Comparison of ENCODE assay signal across 28 cellular contexts in the genomic region with DNA sequence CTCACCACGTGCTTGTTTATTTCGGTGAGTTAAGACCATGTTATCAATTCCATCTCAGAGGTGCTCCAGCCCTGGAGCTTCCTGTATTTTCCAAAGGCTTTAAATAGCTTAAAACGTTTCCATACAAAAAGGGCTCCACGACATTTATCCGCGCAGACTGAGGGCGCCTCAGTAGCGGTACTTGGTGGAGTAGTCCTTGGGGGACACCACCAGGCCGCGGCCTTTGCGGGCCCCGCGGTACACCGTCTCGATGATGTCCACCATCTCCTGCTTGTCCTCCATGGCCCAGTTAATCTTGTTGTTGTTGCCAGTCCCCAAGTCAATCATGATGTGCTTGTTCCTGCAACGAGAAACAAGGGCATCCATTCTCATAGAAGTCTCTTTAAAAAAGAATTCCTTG.
"Had no signal": no experiment of that assay in that cellular context is flagged by ENCODE, and none has a peak within 500 bp of the region (broad histone marks: within the 10 kb centered on the region; RNA-seq: fewer than 3 reads in every experiment).

No MANE protein-coding gene starts in this region.

- H3K27ac ChIP-seq: body of pancreas had no signal

- H3K9me3 ChIP-seq: body of pancreas had no signal

- H3K4me3 Mint-ChIP-seq: activated CD4-positive, alpha-beta memory T cell treated with anti-CD3 and anti-CD28 coated beads for 36 hours; activated CD4-positive, alpha-beta T cell treated with anti-CD3 and anti-CD28 coated beads for 36 hours; activated CD4-positive, alpha-beta T cell treated with anti-CD3 and anti-CD28 coated beads, Interleukin-2, amount 10 ng/mL, durations not matched to agents 24 days and 14 days; activated CD8-positive, alpha-beta memory T cell treated with anti-CD3 and anti-CD28 coated beads, Interleukin-2, amount 10 ng/mL, durations not matched to agents 7 days and 5 days; activated CD8-positive, alpha-beta T cell treated with anti-CD3 and anti-CD28 coated beads, Interleukin-2, amount 10 ng/mL, durations not matched to agents 7 days and 5 days; activated naive CD4-positive, alpha-beta T cell treated with anti-CD3 and anti-CD28 coated beads for 36 hours; activated naive CD8-positive, alpha-beta T cell; activated T-helper 1 cell treated with anti-CD3 and anti-CD28 coated beads, Interleukin-12 subunit alpha, Interleukin-12 subunit beta, Interleukin-2, Interleukin-4 antibody, amounts not matched to agents 30 ng/mL and 10 ng/mL and 1 ng/mL, durations not matched to agents 14 hours and 24 hours and 36 hours; T-helper 17 cell; T-helper 2 cell treated with Interferon-gamma antibody and Interleukin-4, amounts not matched to agents 5 μg/mL and 100 μg/mL, for 36 hours had no signal

- H3K27ac Mint-ChIP-seq: activated CD4-positive, alpha-beta memory T cell treated with anti-CD3 and anti-CD28 coated beads for 36 hours; activated CD4-positive, alpha-beta T cell treated with anti-CD3 and anti-CD28 coated beads for 36 hours; activated CD4-positive, alpha-beta T cell treated with anti-CD3 and anti-CD28 coated beads, Interleukin-2, amount 10 ng/mL, durations not matched to agents 24 days and 14 days; activated CD8-positive, alpha-beta memory T cell treated with anti-CD3 and anti-CD28 coated beads, Interleukin-2, amount 10 ng/mL, durations not matched to agents 7 days and 5 days; activated CD8-positive, alpha-beta T cell treated with anti-CD3 and anti-CD28 coated beads, Interleukin-2, amount 10 ng/mL, durations not matched to agents 7 days and 5 days; activated naive CD4-positive, alpha-beta T cell treated with anti-CD3 and anti-CD28 coated beads for 36 hours; activated naive CD8-positive, alpha-beta T cell; activated T-helper 1 cell treated with anti-CD3 and anti-CD28 coated beads, Interleukin-12 subunit alpha, Interleukin-12 subunit beta, Interleukin-2, Interleukin-4 antibody, amounts not matched to agents 30 ng/mL and 10 ng/mL and 1 ng/mL, durations not matched to agents 14 hours and 24 hours and 36 hours; activated T-helper 2 cell treated with anti-CD3 and anti-CD28 coated beads, Interferon-gamma antibody, Interleukin-2, Interleukin-4, amounts not matched to agents 10 μg/mL and 5 μg/mL and 100 μg/mL, durations not matched to agents 14 hours and 24 hours and 36 hours; T-helper 17 cell; T-helper 2 cell treated with Interferon-gamma antibody and Interleukin-4, amounts not matched to agents 5 μg/mL and 100 μg/mL, for 36 hours had no signal

- ATAC-seq: activated CD4-positive, alpha-beta T cell treated with anti-CD3 and anti-CD28 coated beads for 36 hours; activated CD8-positive, alpha-beta memory T cell treated with anti-CD3 and anti-CD28 coated beads, Interleukin-2, amount 10 ng/mL, durations not matched to agents 7 days and 5 days; activated CD8-positive, alpha-beta T cell treated with anti-CD3 and anti-CD28 coated beads, Interleukin-2, amount 10 ng/mL, durations not matched to agents 7 days and 5 days; body of pancreas; esophagus mucosa; T-helper 17 cell had no signal

- FAIRE-seq: colon, frontal cortex had no signal

- H3K4me3 ChIP-seq: body of pancreas had no signal

- H3K27me3 Mint-ChIP-seq: activated CD4-positive, alpha-beta memory T cell treated with anti-CD3 and anti-CD28 coated beads for 36 hours; activated CD4-positive, alpha-beta T cell treated with anti-CD3 and anti-CD28 coated beads for 36 hours; activated CD4-positive, alpha-beta T cell treated with anti-CD3 and anti-CD28 coated beads, Interleukin-2, amount 10 ng/mL, durations not matched to agents 24 days and 14 days; activated CD8-positive, alpha-beta memory T cell treated with anti-CD3 and anti-CD28 coated beads, Interleukin-2, amount 10 ng/mL, durations not matched to agents 7 days and 5 days; activated naive CD8-positive, alpha-beta T cell; T-helper 17 cell had no signal

- DNase-seq: activated CD4-positive, alpha-beta memory T cell treated with anti-CD3 and anti-CD28 coated beads for 36 hours; activated CD4-positive, alpha-beta T cell treated with anti-CD3 and anti-CD28 coated beads for 36 hours; activated CD4-positive, alpha-beta T cell treated with anti-CD3 and anti-CD28 coated beads, Interleukin-2, amount 10 ng/mL, durations not matched to agents 24 days and 14 days; activated CD4-positive, CD25-positive, alpha-beta regulatory T cell; activated CD4-positive, CD25-positive, alpha-beta regulatory T cell treated with anti-CD3 and anti-CD28 coated beads, Interleukin-2, amount 50 U/mL, for 72 hours; activated CD8-positive, alpha-beta memory T cell treated with anti-CD3 and anti-CD28 coated beads, Interleukin-2, amount 10 ng/mL, durations not matched to agents 7 days and 5 days; activated CD8-positive, alpha-beta memory T cell treated with anti-CD3 and anti-CD28 coated beads, Interleukin-2, amount 50 U/mL, for 4 hours; activated CD8-positive, alpha-beta T cell treated with anti-CD3 and anti-CD28 coated beads, Interleukin-2, amount 10 ng/mL, durations not matched to agents 7 days and 5 days; activated effector memory CD4-positive, alpha-beta T cell treated with anti-CD3 and anti-CD28 coated beads, Interleukin-2, amount 50 U/mL, for 16 hours; activated naive CD4-positive, alpha-beta T cell treated with anti-CD3 and anti-CD28 coated beads for 36 hours; activated T-cell treated with anti-CD3 and anti-CD28 coated beads, Interleukin-2, amount 50 U/mL, for 1 hour; activated T-cell treated with anti-CD3 and anti-CD28 coated beads, Interleukin-2, amount 50 U/mL, for 48 hours; amniotic stem cell; anterior cingulate cortex; body of pancreas; caudate nucleus; effector CD8-positive, alpha-beta T cell; foreskin fibroblast; T-helper 1 cell; T-helper 17 cell; T1000 had no signal

- H3K27me3 ChIP-seq: body of pancreas had no signal

- H3K9me3 Mint-ChIP-seq: activated CD4-positive, alpha-beta memory T cell treated with anti-CD3 and anti-CD28 coated beads for 36 hours; activated CD4-positive, alpha-beta T cell treated with anti-CD3 and anti-CD28 coated beads, Interleukin-2, amount 10 ng/mL, durations not matched to agents 24 days and 14 days; activated naive CD4-positive, alpha-beta T cell treated with anti-CD3 and anti-CD28 coated beads for 36 hours; activated T-helper 1 cell treated with anti-CD3 and anti-CD28 coated beads, Interleukin-12 subunit alpha, Interleukin-12 subunit beta, Interleukin-2, Interleukin-4 antibody, amounts not matched to agents 30 ng/mL and 10 ng/mL and 1 ng/mL, durations not matched to agents 14 hours and 24 hours and 36 hours; activated T-helper 2 cell treated with anti-CD3 and anti-CD28 coated beads, Interferon-gamma antibody, Interleukin-2, Interleukin-4, amounts not matched to agents 10 μg/mL and 5 μg/mL and 100 μg/mL, durations not matched to agents 14 hours and 24 hours and 36 hours; T-helper 2 cell treated with Interferon-gamma antibody and Interleukin-4, amounts not matched to agents 5 μg/mL and 100 μg/mL, for 36 hours had no signal
